ENCODE assay signal across 10 cellular contexts in the genomic region with DNA sequence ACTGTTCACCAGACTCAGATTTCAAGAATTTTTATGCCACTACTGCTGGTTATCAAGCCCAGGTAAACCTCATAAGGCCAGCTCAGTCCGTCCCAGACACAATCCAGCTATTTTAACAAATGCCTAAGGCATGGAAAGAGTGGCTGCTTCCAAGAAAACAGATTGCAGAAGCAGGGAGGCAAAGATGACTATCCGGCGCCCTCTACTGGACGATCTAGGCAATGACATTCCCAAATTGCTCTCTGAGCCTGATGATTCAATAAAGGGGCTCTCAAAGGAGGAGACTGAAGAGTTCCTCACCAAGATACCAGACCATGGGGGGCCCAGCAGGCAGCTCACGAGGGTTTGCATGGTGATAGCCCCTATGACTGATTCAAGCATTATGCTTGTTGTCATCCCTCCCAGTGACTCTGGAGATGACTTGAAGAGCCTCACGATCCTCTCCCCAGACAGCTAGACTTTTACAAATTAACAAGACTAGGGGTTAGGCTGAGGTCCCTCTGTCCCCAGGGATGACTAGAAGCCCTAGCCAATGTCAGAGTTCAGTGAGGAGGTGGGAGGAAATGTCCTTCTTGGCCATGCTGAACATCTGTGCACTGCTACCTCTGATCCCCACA. TPM values are rescaled to one million over a fixed set of nuclear protein-coding genes. Genes with fewer than 3 reads are reported as not detected.
DNase-seq lines count a peak whose midpoint lies in the region; ATAC-seq and TF ChIP-seq lines count a peak whose summit lies in the region.
"Had no signal": no experiment of that assay in that cellular context is flagged by ENCODE, and none has a peak within 500 bp of the region (broad histone marks: within the 10 kb centered on the region; RNA-seq: fewer than 3 reads in every experiment).

No MANE protein-coding gene starts in this region.

- no peak overlapping the region for H3K27ac ChIP-seq in neutrophil
- H3K27ac ChIP-seq: SK-N-MC, skin epidermis had no signal

- no peaks in the 10 kb centered on the region for H3K36me3 ChIP-seq in neutrophil

- ATAC-seq in GM21423 (IDR thresholded peaks at IDR 0.05; ENCODE audit: unreplicated experiment) (peak; percentile 45), HG02870 (IDR thresholded peaks at IDR 0.05; ENCODE audit: unreplicated experiment) (no peak)

- no peaks in the 10 kb centered on the region for H3K4me1 ChIP-seq in neutrophil (ENCODE audit: control insufficient read depth in 1 of 2, insufficient read depth in 1 of 2, low read depth in 1 of 2, low read length in 1 of 2)

- DNase-seq in COR-L47 (lab: John Stamatoyannopoulos, UW) (peak; percentile 36), NCI-H2107 (lab: John Stamatoyannopoulos, UW) (peak; percentile 4), fibroblast of the aortic adventitia (ENCODE audit: low read depth) (peak; percentile 77), NCI-H510A (lab: John Stamatoyannopoulos, UW) (no peak)
- peak; percentile 68 for DNase-seq in activated CD8-positive, alpha-beta memory T cell treated with anti-CD3 and anti-CD28 coated beads for 24 hours

- peak; percentile 93 for TF ChIP-seq CTCF in fibroblast of the aortic adventitia (IDR thresholded peaks at IDR 0.05; ENCODE audit: insufficient read depth, low read length)
- peak; percentile 82 for TF ChIP-seq CTCF in neutrophil (IDR thresholded peaks at IDR 0.05)

- H3K9me3 ChIP-seq in neutrophil, result peaks cover 12% of the 10 kb centered on the region

- H3K4me3 ChIP-seq in fibroblast of the aortic adventitia (ENCODE audit: low read depth, low read length) (no peak overlapping the region), neutrophil (ENCODE audit: low read depth in 1 of 2, low read length in 1 of 2) (no peak overlapping the region)
- H3K4me3 ChIP-seq: SK-N-MC, skin epidermis had no signal

- no peaks in the 10 kb centered on the region for H3K27me3 ChIP-seq in neutrophil

RNA-seq across cellular contexts. Expression of a gene that starts 25.0 kb away (rescaled TPM):
- 14.8 and 18.9 TPM in 2 replicates for total RNA-seq in fibroblast of the aortic adventitia (ENCODE audit: low replicate concordance)

RNA-seq across cellular contexts. Expression of a gene that starts 45.8 kb away (rescaled TPM):
- total RNA-seq in fibroblast of the aortic adventitia (ENCODE audit: low replicate concordance), result 0.09 and 0.90 TPM in 2 replicates
